Comparison of ENCODE assay signal across 8 cellular contexts in the genomic region with DNA sequence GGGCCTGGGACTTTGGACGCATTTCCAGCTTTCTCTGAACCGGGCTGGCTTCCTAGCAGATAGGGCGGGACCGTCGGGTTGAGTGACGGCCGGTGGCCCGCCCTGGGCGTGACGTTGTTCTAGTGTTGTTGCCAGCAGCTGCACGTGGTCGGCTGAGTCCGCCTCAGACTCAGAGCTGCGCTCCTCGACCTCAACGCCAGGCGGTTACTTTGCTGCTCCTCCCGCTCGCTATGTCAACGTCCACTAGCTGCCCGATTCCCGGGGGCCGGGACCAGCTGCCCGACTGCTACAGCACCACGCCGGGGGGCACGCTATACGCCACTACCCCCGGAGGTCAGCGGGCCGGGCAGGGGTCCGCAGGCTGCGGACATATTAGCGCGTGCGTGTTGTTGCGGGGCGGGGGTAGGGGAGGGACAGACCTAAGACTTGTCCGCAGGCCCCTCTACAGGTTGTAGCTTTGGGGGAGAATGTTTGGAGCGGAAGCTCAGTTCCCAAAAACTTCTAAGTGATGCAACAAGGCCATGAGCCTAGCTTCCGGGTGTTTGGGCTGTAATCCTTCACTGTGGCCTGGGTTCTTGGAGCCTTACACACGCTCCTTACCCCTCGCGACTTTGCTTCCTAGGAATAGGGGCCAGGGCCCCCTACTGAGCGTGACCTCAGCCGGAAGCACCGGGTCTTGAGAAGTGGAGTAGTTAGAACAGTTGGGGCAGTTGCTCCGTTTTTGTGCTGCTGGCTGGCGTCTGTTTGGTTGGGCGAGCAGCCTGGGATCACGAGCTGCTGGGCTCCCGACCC. TPM values are rescaled to one million over a fixed set of nuclear protein-coding genes. Genes with fewer than 3 reads are reported as not detected.
A peak's percentile ranks its signal among the peaks of the same experiment; 100 is the strongest.
DNase-seq lines count a peak whose midpoint lies in the region; ATAC-seq and TF ChIP-seq lines count a peak whose summit lies in the region.

A gene (plus strand): TSS at position 155 of the 792 bp plus-strand sequence. CDS start 76 bp downstream, at position 231.

- peak within 1 kb of the TSS; percentile 98 for H3K27ac Mint-ChIP-seq in CD8-positive, alpha-beta T cell
- H3K27ac Mint-ChIP-seq in stimulated activated naive CD8-positive, alpha-beta T cell treated with anti-CD3 and anti-CD28 coated beads, Interleukin-15, amount 100 ng/mL, for 72 hours = peak within 1 kb of the TSS; percentile 96 to 99

- H3K27ac ChIP-seq in CD8-positive, alpha-beta T cell (ENCODE audit: low read depth, low read length) = peak within 1 kb of the TSS; percentile 96
- H3K27ac ChIP-seq in RWPE1 (peak within 1 kb of the TSS; percentile 86), foreskin keratinocyte (peak within 1 kb of the TSS; percentile 47), neural cell (ENCODE audit: low read length) (no peak within 1 kb of the TSS)

- peak within 1 kb of the TSS; percentile 9 for H3K9ac ChIP-seq in neural cell (ENCODE audit: low read length)

- H3K27me3 ChIP-seq in CD8-positive, alpha-beta T cell (ENCODE audit: insufficient read depth, low read length) = no peaks in the 10 kb centered on the region
- H3K27me3 ChIP-seq in foreskin keratinocyte (no peaks in the 10 kb centered on the region), neural cell (ENCODE audit: insufficient read depth, low read depth, low read length) (no peaks in the 10 kb centered on the region)

- no peak for TF ChIP-seq EP300 in neural cell (conservative IDR thresholded peaks at IDR 0.05; ENCODE audit: poor library complexity, severe bottlenecking)

- DNase-seq in CD8-positive, alpha-beta T cell = peak; percentile 74 to 92 (median 87)
- peak; percentile 85 for DNase-seq in GM20000 (ENCODE audit: low spot score)
- peak; percentile 99 for DNase-seq in HT-29 (ENCODE audit: low spot score)
- DNase-seq in RWPE1 (ENCODE audit: low spot score) = peak; percentile 97
- peak; percentile 77 for DNase-seq in activated gamma-delta T cell treated with anti-CD3 and anti-CD28 coated beads, Interleukin-2, amount 50 U/mL, for 16 hours (ENCODE audit: low read depth)
- DNase-seq in foreskin keratinocyte = peak; percentile 58 to 78
- DNase-seq in stimulated activated naive CD8-positive, alpha-beta T cell treated with anti-CD3 and anti-CD28 coated beads, Interleukin-15, amount 100 ng/mL, for 72 hours = peak; percentile 81 to 88

- no peak within 1 kb of the TSS for H2AFZ ChIP-seq in neural cell (ENCODE audit: low read depth, low read length)

- no peaks in the 10 kb centered on the region for H3K9me2 ChIP-seq in neural cell (ENCODE audit: insufficient read depth, low read length)

- intact Hi-C loops in CD8-positive, alpha-beta T cell (cut with DNase I, micrococcal nuclease) = loop anchor here (1.0 to 5.0 kb wide), 8 partner anchors 10 to 163 kb away; a partner anchor contains a TSS

- POLR2A ChIA-PET in CD8-positive, alpha-beta T cell (lab: Charles Lee) = interaction anchor here (0.6 to 4.4 kb wide), 19 partner anchors 9 to 163 kb away, joined by 3 to 42 read pairs (median 6); a partner anchor contains a TSS
- POLR2A ChIA-PET in RWPE1 (lab: Yijun Ruan, JAX; ENCODE audit: low non-redundant PET) = interaction anchor here (0.7 to 2.7 kb wide), 5 partner anchors 10 to 116 kb away, joined by 3 to 18 read pairs (median 4); a partner anchor contains a TSS

- peak; percentile 23 for TF ChIP-seq RAD21 in neural cell (conservative IDR thresholded peaks at IDR 0.05)

- peaks cover 14% of the 10 kb centered on the region for H3K36me3 ChIP-seq in CD8-positive, alpha-beta T cell (ENCODE audit: insufficient read depth, low read length)
- H3K36me3 ChIP-seq in neural cell (ENCODE audit: insufficient read depth, low read length) = no peaks in the 10 kb centered on the region

- H3K27me3 Mint-ChIP-seq in CD8-positive, alpha-beta T cell (ENCODE audit: low read depth) = no peaks in the 10 kb centered on the region
- no peaks in the 10 kb centered on the region for H3K27me3 Mint-ChIP-seq in stimulated activated naive CD8-positive, alpha-beta T cell treated with anti-CD3 and anti-CD28 coated beads, Interleukin-15, amount 100 ng/mL, for 72 hours

- peak within 1 kb of the TSS; percentile 96 for H3K4me3 ChIP-seq in CD8-positive, alpha-beta T cell (ENCODE audit: low read depth, low read length)
- peak within 1 kb of the TSS; percentile 54 for H3K4me3 ChIP-seq in neural cell (ENCODE audit: low read length)

- peaks cover 21% of the 10 kb centered on the region for H3K4me1 ChIP-seq in CD8-positive, alpha-beta T cell (ENCODE audit: insufficient read depth, low read length)
- H3K4me1 ChIP-seq in foreskin keratinocyte = no peaks in the 10 kb centered on the region

- no peak within 1 kb of the TSS for H3K4me2 ChIP-seq in neural cell (ENCODE audit: low read length)

- peaks cover 45% of the 10 kb centered on the region for H3K36me3 Mint-ChIP-seq in CD8-positive, alpha-beta T cell

- peak; percentile 97 for ATAC-seq in CD8-positive, alpha-beta T cell
- ATAC-seq in foreskin keratinocyte = peak; percentile 99
- ATAC-seq in stimulated activated naive CD8-positive, alpha-beta T cell treated with anti-CD3 and anti-CD28 coated beads, Interleukin-15, amount 100 ng/mL, for 72 hours = peak; percentile 96

- H3K79me2 ChIP-seq in neural cell (replicated peaks; ENCODE audit: insufficient read depth, low read length) = peaks cover 2% of the 10 kb centered on the region

- H3K4me3 Mint-ChIP-seq in CD8-positive, alpha-beta T cell = peak within 1 kb of the TSS; percentile 90
- peak within 1 kb of the TSS; percentile 94 to 95 for H3K4me3 Mint-ChIP-seq in stimulated activated naive CD8-positive, alpha-beta T cell treated with anti-CD3 and anti-CD28 coated beads, Interleukin-15, amount 100 ng/mL, for 72 hours

- H3F3A ChIP-seq in neural cell (ENCODE audit: insufficient read depth, low read length, poor library complexity, severe bottlenecking) = no peaks in the 10 kb centered on the region

- H3K9me3 ChIP-seq in CD8-positive, alpha-beta T cell (ENCODE audit: low read length) = no peaks in the 10 kb centered on the region
- no peaks in the 10 kb centered on the region for H3K9me3 ChIP-seq in neural cell (ENCODE audit: low read length)

- no peaks in the 10 kb centered on the region for H4K20me1 ChIP-seq in neural cell (ENCODE audit: insufficient read depth)

- peak; percentile 72 for TF ChIP-seq CTCF in CD8-positive, alpha-beta T cell (IDR thresholded peaks at IDR 0.05)
- TF ChIP-seq CTCF in GM20000 (IDR thresholded peaks at IDR 0.05; ENCODE audit: extremely low read depth, missing control alignments) = no peak
- TF ChIP-seq CTCF in RWPE1 (conservative IDR thresholded peaks at IDR 0.05; ENCODE audit: low read depth) = peak; percentile 63
- TF ChIP-seq CTCF in foreskin keratinocyte (conservative IDR thresholded peaks at IDR 0.05) = peak; percentile 70
- TF ChIP-seq CTCF in neural cell (IDR thresholded peaks at IDR 0.05; ENCODE audit: poor library complexity, severe bottlenecking) = peak; percentile 47

- peaks cover 31% of the 10 kb centered on the region for H3K4me1 Mint-ChIP-seq in CD8-positive, alpha-beta T cell (ENCODE audit: low read depth)
- H3K4me1 Mint-ChIP-seq in stimulated activated naive CD8-positive, alpha-beta T cell treated with anti-CD3 and anti-CD28 coated beads, Interleukin-15, amount 100 ng/mL, for 72 hours = peaks cover 53% of the 10 kb centered on the region

- no peaks in the 10 kb centered on the region for H3K9me3 Mint-ChIP-seq in CD8-positive, alpha-beta T cell
- H3K9me3 Mint-ChIP-seq in stimulated activated naive CD8-positive, alpha-beta T cell treated with anti-CD3 and anti-CD28 coated beads, Interleukin-15, amount 100 ng/mL, for 72 hours = no peaks in the 10 kb centered on the region

- CTCF ChIA-PET in CD8-positive, alpha-beta T cell (lab: Charles Lee) = interaction anchor here (0.7 to 3.9 kb wide), 13 partner anchors 8 to 116 kb away, joined by 3 to 16 read pairs (median 7); a partner anchor contains a TSS
- CTCF ChIA-PET in RWPE1 (lab: Yijun Ruan, JAX) = interaction anchor here (0.5 to 2.9 kb wide), 15 partner anchors 9 to 199 kb away, joined by 3 to 21 read pairs (median 4); a partner anchor contains a TSS

TF ChIP-seq in neural cell, 6 proteins besides CTCF, POLR2A, EP300 and RAD21:
- TF ChIP-seq, protein P1, sequence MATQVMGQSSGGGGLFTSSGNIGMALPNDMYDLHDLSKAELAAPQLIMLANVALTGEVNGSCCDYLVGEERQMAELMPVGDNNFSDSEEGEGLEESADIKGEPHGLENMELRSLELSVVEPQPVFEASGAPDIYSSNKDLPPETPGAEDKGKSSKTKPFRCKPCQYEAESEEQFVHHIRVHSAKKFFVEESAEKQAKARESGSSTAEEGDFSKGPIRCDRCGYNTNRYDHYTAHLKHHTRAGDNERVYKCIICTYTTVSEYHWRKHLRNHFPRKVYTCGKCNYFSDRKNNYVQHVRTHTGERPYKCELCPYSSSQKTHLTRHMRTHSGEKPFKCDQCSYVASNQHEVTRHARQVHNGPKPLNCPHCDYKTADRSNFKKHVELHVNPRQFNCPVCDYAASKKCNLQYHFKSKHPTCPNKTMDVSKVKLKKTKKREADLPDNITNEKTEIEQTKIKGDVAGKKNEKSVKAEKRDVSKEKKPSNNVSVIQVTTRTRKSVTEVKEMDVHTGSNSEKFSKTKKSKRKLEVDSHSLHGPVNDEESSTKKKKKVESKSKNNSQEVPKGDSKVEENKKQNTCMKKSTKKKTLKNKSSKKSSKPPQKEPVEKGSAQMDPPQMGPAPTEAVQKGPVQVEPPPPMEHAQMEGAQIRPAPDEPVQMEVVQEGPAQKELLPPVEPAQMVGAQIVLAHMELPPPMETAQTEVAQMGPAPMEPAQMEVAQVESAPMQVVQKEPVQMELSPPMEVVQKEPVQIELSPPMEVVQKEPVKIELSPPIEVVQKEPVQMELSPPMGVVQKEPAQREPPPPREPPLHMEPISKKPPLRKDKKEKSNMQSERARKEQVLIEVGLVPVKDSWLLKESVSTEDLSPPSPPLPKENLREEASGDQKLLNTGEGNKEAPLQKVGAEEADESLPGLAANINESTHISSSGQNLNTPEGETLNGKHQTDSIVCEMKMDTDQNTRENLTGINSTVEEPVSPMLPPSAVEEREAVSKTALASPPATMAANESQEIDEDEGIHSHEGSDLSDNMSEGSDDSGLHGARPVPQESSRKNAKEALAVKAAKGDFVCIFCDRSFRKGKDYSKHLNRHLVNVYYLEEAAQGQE (IDR thresholded peaks at IDR 0.05; ENCODE audit: borderline replicate concordance) = no peak
- no peak for TF ChIP-seq SMC3 (conservative IDR thresholded peaks at IDR 0.05; ENCODE audit: poor library complexity)
- TF ChIP-seq TAF1 (IDR thresholded peaks at IDR 0.05; ENCODE audit: low read depth) = no peak
- TF ChIP-seq EZH2 (IDR thresholded peaks at IDR 0.05; ENCODE audit: borderline replicate concordance, insufficient read depth, low read length, poor library complexity, severe bottlenecking) = no peak
- TF ChIP-seq POLR2AphosphoS5 (IDR thresholded peaks at IDR 0.05) = peak; percentile 32
- peak; percentile 27 for TF ChIP-seq MXI1 (conservative IDR thresholded peaks at IDR 0.05; ENCODE audit: poor library complexity, severe bottlenecking)
TF ChIP-seq in neural cell: peak in this region for 2.

RNA-seq across cellular contexts. Expression of the gene that starts here (rescaled TPM):
- total RNA-seq in CD8-positive, alpha-beta T cell = 10 to 100 TPM; 10.6 to 13.7 TPM
- total RNA-seq in HT-29 (2014; rRNA removed; shearing (Covaris generic)) = 3.0 and 6.5 TPM in 2 replicates
- total RNA-seq in foreskin keratinocyte = 2.5 and 4.4 TPM in 2 replicates
- 10.4 and 11.6 TPM in 2 replicates for polyA plus RNA-seq in foreskin keratinocyte
- polyA plus RNA-seq in neural cell = 1.0 TPM in 1 of 2 replicates, not detected in the other
- polyA minus RNA-seq in neural cell = not detected in 2 replicates
